ENCODE assay signal across 36 cellular contexts in genomic region chr10:68196707-68197106, GRCh38. TPM values are rescaled to one million over a fixed set of nuclear protein-coding genes. Genes with fewer than 3 reads are reported as not detected.
"Had no signal": no experiment of that assay in that cellular context is flagged by ENCODE, and none has a peak within 500 bp of the region (broad histone marks: within the 10 kb centered on the region; RNA-seq: fewer than 3 reads in every experiment).

No MANE protein-coding gene starts in this region.

- H3K4me3 ChIP-seq: coronary artery, dorsolateral prefrontal cortex, gastrocnemius medialis, heart left ventricle had no signal

- H3K27ac Mint-ChIP-seq: activated CD4-positive, alpha-beta memory T cell treated with anti-CD3 and anti-CD28 coated beads for 36 hours; activated CD4-positive, alpha-beta T cell treated with anti-CD3 and anti-CD28 coated beads for 36 hours; activated CD4-positive, alpha-beta T cell treated with anti-CD3 and anti-CD28 coated beads, Interleukin-2, amount 10 ng/mL, durations not matched to agents 24 days and 14 days; activated CD8-positive, alpha-beta memory T cell treated with anti-CD3 and anti-CD28 coated beads, Interleukin-2, amount 10 ng/mL, durations not matched to agents 7 days and 5 days; activated CD8-positive, alpha-beta T cell treated with anti-CD3 and anti-CD28 coated beads, Interleukin-2, amount 10 ng/mL, durations not matched to agents 7 days and 5 days; activated naive CD4-positive, alpha-beta T cell treated with anti-CD3 and anti-CD28 coated beads, Interleukin-2, amount 10 ng/mL, durations not matched to agents 7 days and 5 days; activated naive CD8-positive, alpha-beta T cell treated with anti-CD3 and anti-CD28 coated beads, Interleukin-2, amount 10 ng/mL, durations not matched to agents 7 days and 5 days; activated T-helper 1 cell treated with anti-CD3 and anti-CD28 coated beads, Interleukin-12 subunit alpha, Interleukin-12 subunit beta, Interleukin-2, Interleukin-4 antibody, amounts not matched to agents 30 ng/mL and 10 ng/mL and 1 ng/mL, durations not matched to agents 14 hours and 24 hours and 36 hours; activated T-helper 2 cell treated with anti-CD3 and anti-CD28 coated beads, Interferon-gamma antibody, Interleukin-2, Interleukin-4, amounts not matched to agents 10 μg/mL and 5 μg/mL and 100 μg/mL, durations not matched to agents 14 hours and 24 hours and 36 hours; dendritic cell treated with granulocyte-macrophage colony-stimulating factor and Interleukin-4, amounts not matched to agents 40 ng/mL and 50 ng/mL, for 4 days; endodermal cell had no signal

- H3K4me3 Mint-ChIP-seq: activated CD4-positive, alpha-beta memory T cell treated with anti-CD3 and anti-CD28 coated beads for 36 hours; activated CD4-positive, alpha-beta T cell treated with anti-CD3 and anti-CD28 coated beads for 36 hours; activated CD4-positive, alpha-beta T cell treated with anti-CD3 and anti-CD28 coated beads, Interleukin-2, amount 10 ng/mL, durations not matched to agents 24 days and 14 days; activated CD8-positive, alpha-beta memory T cell treated with anti-CD3 and anti-CD28 coated beads, Interleukin-2, amount 10 ng/mL, durations not matched to agents 7 days and 5 days; activated CD8-positive, alpha-beta T cell treated with anti-CD3 and anti-CD28 coated beads, Interleukin-2, amount 10 ng/mL, durations not matched to agents 7 days and 5 days; activated naive CD4-positive, alpha-beta T cell treated with anti-CD3 and anti-CD28 coated beads, Interleukin-2, amount 10 ng/mL, durations not matched to agents 7 days and 5 days; activated naive CD8-positive, alpha-beta T cell treated with anti-CD3 and anti-CD28 coated beads, Interleukin-2, amount 10 ng/mL, durations not matched to agents 7 days and 5 days; activated T-helper 1 cell treated with anti-CD3 and anti-CD28 coated beads, Interleukin-12 subunit alpha, Interleukin-12 subunit beta, Interleukin-2, Interleukin-4 antibody, amounts not matched to agents 30 ng/mL and 10 ng/mL and 1 ng/mL, durations not matched to agents 14 hours and 24 hours and 36 hours; central memory CD8-positive, alpha-beta T cell; dendritic cell treated with granulocyte-macrophage colony-stimulating factor and Interleukin-4, amounts not matched to agents 40 ng/mL and 50 ng/mL, for 4 days; endodermal cell had no signal

- H3K9me3 ChIP-seq: gastrocnemius medialis, heart left ventricle had no signal

- H3K9me3 Mint-ChIP-seq: activated CD4-positive, alpha-beta memory T cell treated with anti-CD3 and anti-CD28 coated beads for 36 hours; activated CD4-positive, alpha-beta T cell treated with anti-CD3 and anti-CD28 coated beads, Interleukin-2, amount 10 ng/mL, durations not matched to agents 24 days and 14 days; activated naive CD4-positive, alpha-beta T cell treated with anti-CD3 and anti-CD28 coated beads, Interleukin-2, amount 10 ng/mL, durations not matched to agents 7 days and 5 days; activated naive CD8-positive, alpha-beta T cell treated with anti-CD3 and anti-CD28 coated beads, Interleukin-2, amount 10 ng/mL, durations not matched to agents 7 days and 5 days; activated T-helper 1 cell treated with anti-CD3 and anti-CD28 coated beads, Interleukin-12 subunit alpha, Interleukin-12 subunit beta, Interleukin-2, Interleukin-4 antibody, amounts not matched to agents 30 ng/mL and 10 ng/mL and 1 ng/mL, durations not matched to agents 14 hours and 24 hours and 36 hours; activated T-helper 2 cell treated with anti-CD3 and anti-CD28 coated beads, Interferon-gamma antibody, Interleukin-2, Interleukin-4, amounts not matched to agents 10 μg/mL and 5 μg/mL and 100 μg/mL, durations not matched to agents 14 hours and 24 hours and 36 hours; central memory CD8-positive, alpha-beta T cell; dendritic cell treated with granulocyte-macrophage colony-stimulating factor and Interleukin-4, amounts not matched to agents 40 ng/mL and 50 ng/mL, for 4 days; endodermal cell had no signal

- H3K36me3 ChIP-seq: brain microvascular endothelial cell had no signal

- ATAC-seq: activated CD4-positive, alpha-beta T cell treated with anti-CD3 and anti-CD28 coated beads for 36 hours; activated CD8-positive, alpha-beta memory T cell treated with anti-CD3 and anti-CD28 coated beads, Interleukin-2, amount 10 ng/mL, durations not matched to agents 7 days and 5 days; activated CD8-positive, alpha-beta T cell treated with anti-CD3 and anti-CD28 coated beads, Interleukin-2, amount 10 ng/mL, durations not matched to agents 7 days and 5 days; activated naive CD4-positive, alpha-beta T cell treated with anti-CD3 and anti-CD28 coated beads, Interleukin-2, amount 50 U/mL, for 72 hours; esophagus mucosa; foreskin keratinocyte; gastrocnemius medialis; heart left ventricle had no signal

- H3K27ac ChIP-seq: brain microvascular endothelial cell, coronary artery, dorsolateral prefrontal cortex, foreskin keratinocyte, heart left ventricle had no signal

- H3K4me1 Mint-ChIP-seq: activated CD4-positive, alpha-beta T cell treated with anti-CD3 and anti-CD28 coated beads for 36 hours; activated CD4-positive, alpha-beta T cell treated with anti-CD3 and anti-CD28 coated beads, Interleukin-2, amount 10 ng/mL, durations not matched to agents 24 days and 14 days; activated CD8-positive, alpha-beta memory T cell treated with anti-CD3 and anti-CD28 coated beads, Interleukin-2, amount 10 ng/mL, durations not matched to agents 7 days and 5 days; activated naive CD4-positive, alpha-beta T cell treated with anti-CD3 and anti-CD28 coated beads, Interleukin-2, amount 10 ng/mL, durations not matched to agents 7 days and 5 days; activated naive CD8-positive, alpha-beta T cell treated with anti-CD3 and anti-CD28 coated beads, Interleukin-2, amount 10 ng/mL, durations not matched to agents 7 days and 5 days; central memory CD8-positive, alpha-beta T cell; endodermal cell had no signal

- H3K27me3 ChIP-seq: brain microvascular endothelial cell, gastrocnemius medialis had no signal

- H3K36me3 Mint-ChIP-seq: activated CD4-positive, alpha-beta memory T cell treated with anti-CD3 and anti-CD28 coated beads for 36 hours; activated CD8-positive, alpha-beta memory T cell treated with anti-CD3 and anti-CD28 coated beads, Interleukin-2, amount 10 ng/mL, durations not matched to agents 7 days and 5 days; activated naive CD4-positive, alpha-beta T cell treated with anti-CD3 and anti-CD28 coated beads, Interleukin-2, amount 10 ng/mL, durations not matched to agents 7 days and 5 days; activated naive CD4-positive, alpha-beta T cell treated with anti-CD3 and anti-CD28 coated beads, Interleukin-2, amount 50 U/mL, for 72 hours; activated naive CD8-positive, alpha-beta T cell treated with anti-CD3 and anti-CD28 coated beads, Interleukin-2, amount 10 ng/mL, durations not matched to agents 7 days and 5 days had no signal

- DNase-seq: activated CD4-positive, alpha-beta memory T cell treated with anti-CD3 and anti-CD28 coated beads for 36 hours; activated CD4-positive, alpha-beta T cell treated with anti-CD3 and anti-CD28 coated beads for 36 hours; activated CD4-positive, alpha-beta T cell treated with anti-CD3 and anti-CD28 coated beads, Interleukin-2, amount 10 ng/mL, durations not matched to agents 24 days and 14 days; activated CD4-positive, CD25-positive, alpha-beta regulatory T cell; activated CD4-positive, CD25-positive, alpha-beta regulatory T cell treated with anti-CD3 and anti-CD28 coated beads, Interleukin-2, amount 50 U/mL, for 72 hours; activated CD8-positive, alpha-beta memory T cell treated with anti-CD3 and anti-CD28 coated beads, Interleukin-2, amount 10 ng/mL, durations not matched to agents 7 days and 5 days; activated CD8-positive, alpha-beta memory T cell treated with anti-CD3 and anti-CD28 coated beads, Interleukin-2, amount 50 U/mL, for 4 hours; activated CD8-positive, alpha-beta T cell treated with anti-CD3 and anti-CD28 coated beads, Interleukin-2, amount 10 ng/mL, durations not matched to agents 7 days and 5 days; activated effector memory CD4-positive, alpha-beta T cell treated with anti-CD3 and anti-CD28 coated beads, Interleukin-2, amount 50 U/mL, for 16 hours; activated naive CD4-positive, alpha-beta T cell treated with anti-CD3 and anti-CD28 coated beads, Interleukin-2, amount 10 ng/mL, durations not matched to agents 7 days and 5 days; activated naive CD8-positive, alpha-beta T cell treated with anti-CD3 and anti-CD28 coated beads, Interleukin-2, amount 10 ng/mL, durations not matched to agents 7 days and 5 days; activated T-cell treated with anti-CD3 and anti-CD28 coated beads, Interleukin-2, amount 50 U/mL, for 1 hour; activated T-cell treated with anti-CD3 and anti-CD28 coated beads, Interleukin-2, amount 50 U/mL, for 48 hours; amniotic stem cell; anterior cingulate cortex; brain microvascular endothelial cell; dorsolateral prefrontal cortex; effector memory CD4-positive, alpha-beta T cell; endodermal cell; foreskin keratinocyte; gastrocnemius medialis; glutamatergic neuron; heart left ventricle; T-helper 2 cell had no signal

RNA-seq across cellular contexts. Expression of gene ATOH7, which starts 35.2 kb away (rescaled TPM):
- total RNA-seq: activated CD4-positive, alpha-beta memory T cell treated with anti-CD3 and anti-CD28 coated beads for 36 hours; activated CD4-positive, alpha-beta T cell treated with anti-CD3 and anti-CD28 coated beads for 36 hours; activated CD4-positive, alpha-beta T cell treated with anti-CD3 and anti-CD28 coated beads, Interleukin-2, amount 10 ng/mL, durations not matched to agents 24 days and 14 days; activated CD8-positive, alpha-beta memory T cell treated with anti-CD3 and anti-CD28 coated beads for 36 hours; activated CD8-positive, alpha-beta memory T cell treated with anti-CD3 and anti-CD28 coated beads, Interleukin-2, amount 10 ng/mL, durations not matched to agents 7 days and 5 days; activated CD8-positive, alpha-beta T cell treated with anti-CD3 and anti-CD28 coated beads, Interleukin-2, amount 10 ng/mL, durations not matched to agents 7 days and 5 days; activated naive CD4-positive, alpha-beta T cell treated with anti-CD3 and anti-CD28 coated beads, Interleukin-2, amount 50 U/mL, for 72 hours; activated naive CD8-positive, alpha-beta T cell treated with anti-CD3 and anti-CD28 coated beads, Interleukin-2, amount 10 ng/mL, durations not matched to agents 7 days and 5 days; activated T-helper 1 cell treated with anti-CD3 and anti-CD28 coated beads, Interleukin-12 subunit alpha, Interleukin-12 subunit beta, Interleukin-2, Interleukin-4 antibody, amounts not matched to agents 30 ng/mL and 10 ng/mL and 1 ng/mL, durations not matched to agents 14 hours and 24 hours and 36 hours; activated T-helper 2 cell treated with anti-CD3 and anti-CD28 coated beads, Interferon-gamma antibody, Interleukin-2, Interleukin-4, amounts not matched to agents 10 μg/mL and 5 μg/mL and 100 μg/mL, durations not matched to agents 14 hours and 24 hours and 36 hours; astrocyte; bronchial epithelial cell; cardiac septum; epithelial cell of proximal tubule; esophagus mucosa; gastrocnemius medialis had no signal
- polyA plus RNA-seq: foreskin keratinocyte, heart left ventricle had no signal
